In the genomic region with DNA sequence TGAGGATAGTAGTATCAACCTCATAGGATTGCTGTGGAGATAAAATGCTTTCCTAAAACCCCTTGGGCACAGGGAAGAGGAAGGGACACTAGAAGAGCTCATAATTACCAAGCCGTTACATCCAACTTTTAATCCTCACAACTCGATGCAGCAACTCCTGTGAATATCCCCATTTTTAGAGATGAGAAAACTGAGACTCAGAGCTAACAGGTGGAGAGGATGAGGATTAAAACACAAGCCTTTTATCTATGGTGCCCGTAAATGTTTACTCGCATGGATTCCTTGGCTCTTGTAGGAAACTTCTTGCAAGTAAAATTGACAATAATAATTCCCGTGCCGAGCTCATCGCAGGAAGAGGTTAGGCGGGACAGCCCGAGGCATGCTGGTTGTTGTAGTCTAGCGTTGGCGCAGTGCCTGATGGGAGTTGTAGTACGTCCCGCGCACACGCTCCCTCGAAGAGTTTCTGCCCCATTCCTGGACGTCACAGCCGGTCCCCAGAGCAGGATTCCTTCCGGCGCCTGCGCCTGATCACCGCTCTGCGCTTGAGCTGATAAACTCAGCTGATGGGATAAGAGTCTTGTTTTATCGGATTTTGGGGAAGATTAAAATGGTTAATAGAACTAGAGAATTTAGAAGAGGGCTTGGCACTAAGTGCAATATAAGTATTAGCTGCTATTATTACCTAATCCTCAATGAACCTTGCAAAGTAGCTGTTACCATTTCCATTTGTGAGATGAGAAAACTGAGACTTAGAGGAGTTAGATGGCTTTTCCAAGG, we compare ENCODE assay signal across 8 cellular contexts. TPM values are rescaled to one million over a fixed set of nuclear protein-coding genes. Genes with fewer than 3 reads are reported as not detected.
A peak's percentile ranks its signal among the peaks of the same experiment; 100 is the strongest.
DNase-seq lines count a peak whose midpoint lies in the region; ATAC-seq, FAIRE-seq and TF ChIP-seq lines count a peak whose summit lies in the region.

No MANE protein-coding gene starts in this region.

- FAIRE-seq in GM12892 (lab: Jason Lieb, UNC): peak; percentile 91

- peak in 1 of 4 donors; percentile 68 for TF ChIP-seq EP300 in upper lobe of left lung (IDR thresholded peaks at IDR 0.05)

- 0% methylated on average over 23 to 24 of the region's 24 CpGs for WGBS in adrenal gland, 4 donors
- 0% methylated on average over 24 of the region's 24 CpGs for WGBS in heart right ventricle, 2 donors
- 0% methylated on average over 23 to 24 of the region's 24 CpGs for WGBS in upper lobe of left lung, 2 donors

- peak; percentile 67; the same call in 1 of the 2 replicates for TF ChIP-seq POLR2A in GM12892 (IDR thresholded peaks at IDR 0.05; ENCODE audit: low read depth, low read length)
- peak in 1 of 2 donors; percentile 70 for TF ChIP-seq POLR2A in adrenal gland (IDR thresholded peaks at IDR 0.05)
- TF ChIP-seq POLR2A in upper lobe of left lung (IDR thresholded peaks at IDR 0.05): peak in 1 of 4 donors; percentile 50

- H3K27me3 ChIP-seq in adrenal gland: no peaks in the 10 kb centered on the region
- H3K27me3 ChIP-seq in heart right ventricle: no peaks in the 10 kb centered on the region
- H3K27me3 ChIP-seq in upper lobe of left lung: no peaks in the 10 kb centered on the region

- H3K9me3 ChIP-seq in adrenal gland (replicated peaks in 1 of 3) (no peaks in the 10 kb centered on the region), heart right ventricle (no peaks in the 10 kb centered on the region), upper lobe of left lung (no peaks in the 10 kb centered on the region)

- ATAC-seq in HG02840 (IDR thresholded peaks at IDR 0.05; ENCODE audit: low FRiP score, unreplicated experiment) (peak; percentile 69), heart right ventricle (peak; percentile 84 to 95 (median 90)), upper lobe of left lung (ENCODE audit: low FRiP score in 2 of 2) (peak; percentile 95)

- no peak for TF ChIP-seq CTCF in adrenal gland (IDR thresholded peaks at IDR 0.05)
- no peak for TF ChIP-seq CTCF in heart right ventricle (IDR thresholded peaks at IDR 0.05)
- TF ChIP-seq CTCF in upper lobe of left lung (IDR thresholded peaks at IDR 0.05): peak in 1 of 6 experiments; percentile 11

- DNase-seq in GM12892 (ENCODE audit: insufficient read length) (peak; percentile 71), NCI-H1436 (lab: John Stamatoyannopoulos, UW) (peak; percentile 92), SW480 (ENCODE audit: low spot score) (peak; percentile 98), adrenal gland (peak; percentile 96 to 100 (median 99)), heart right ventricle (peak; percentile 95 to 98), posterior cingulate gyrus (peak; percentile 95 to 100 (median 98)), upper lobe of left lung (peak; percentile 87 to 99)

- H3K27ac ChIP-seq in adrenal gland: peak overlapping the region in 4 of 5 donors; percentile 41 to 86 (median 72)
- peak overlapping the region in 9 of 10 donors; percentile 59 to 86 (median 72) for H3K27ac ChIP-seq in heart right ventricle
- H3K27ac ChIP-seq in upper lobe of left lung: peak overlapping the region; percentile 45 to 82 (median 62)

- H3K36me3 ChIP-seq in adrenal gland (replicated peaks in 1 of 2): no peaks in the 10 kb centered on the region
- no peaks in the 10 kb centered on the region for H3K36me3 ChIP-seq in heart right ventricle
- H3K36me3 ChIP-seq in upper lobe of left lung: peaks cover 0 to 2% (median 0%) of the 10 kb centered on the region in 4 donors

- H3K4me3 ChIP-seq in adrenal gland (peak overlapping the region in 3 of 4 donors; percentile 3 to 59 (median 35)), heart right ventricle (peak overlapping the region in 9 of 10 donors; percentile 37 to 63 (median 57)), upper lobe of left lung (peak overlapping the region in 3 of 4 donors; percentile 40 to 60 (median 47))

- intact Hi-C loops in adrenal gland (cut with DNase I) (no loop called here), heart right ventricle (cut with DNase I) (loop anchor here in 1 of 10 donors (10.0 kb wide), 1 partner anchor 349 kb away; no protein-coding TSS in a partner anchor), posterior cingulate gyrus (cut with DNase I) (loop anchor here (5.0 kb wide), 1 partner anchor 37 kb away; the partner anchor contains the start of gene PEDS1)

- H3K4me1 ChIP-seq in adrenal gland (replicated peaks in 1 of 2) (peaks cover 35 to 39% of the 10 kb centered on the region in 2 donors), heart right ventricle (peaks cover 18 to 48% (median 38%) of the 10 kb centered on the region in 9 donors), upper lobe of left lung (peaks cover 28 to 51% (median 38%) of the 10 kb centered on the region in 4 donors)

RNA-seq across cellular contexts. Expression of gene UBE2V1, which starts 2.8 kb away (rescaled TPM):
- 120 TPM for polyA plus RNA-seq in GM12892 (2012; ENCODE audit: missing spikeins)
- total RNA-seq in adrenal gland (100 to 1,000 TPM in 2 of 8 donors, 10 to 100 TPM in 6; 57.4 to 123 (median 79.4) TPM), heart right ventricle (100 to 1,000 TPM in 2 of 10 donors, 10 to 100 TPM in 8; 72.6 to 113 (median 90.2) TPM), upper lobe of left lung (100 to 1,000 TPM in 1 of 6 donors, 10 to 100 TPM in 5; 50.3 to 116 (median 69.9) TPM)
- polyA plus RNA-seq in adrenal gland (100 to 1,000 TPM in 1 of 3 donors, 10 to 100 TPM in 2; 78.7 to 242 (median 80.0) TPM), heart right ventricle (10 to 100 TPM; 61.9 to 80.0 TPM)

RNA-seq across cellular contexts. Expression of gene PEDS1, which starts 37.7 kb away (rescaled TPM):
- polyA plus RNA-seq in GM12892 (2012; ENCODE audit: missing spikeins): 10.3 TPM
- total RNA-seq in adrenal gland (10 to 100 TPM; 18.7 to 39.1 (median 28.5) TPM), heart right ventricle (10 to 100 TPM; 12.2 to 36.2 (median 19.4) TPM), upper lobe of left lung (10 to 100 TPM; 30.4 to 59.3 (median 34.2) TPM)
- polyA plus RNA-seq in adrenal gland (10 to 100 TPM; 29.4 to 32.6 (median 30.2) TPM), heart right ventricle (10 to 100 TPM; 31.1 to 40.2 TPM)

Comparison
In these comparisons a context has a peak if more than half of its experiments do, and no peak if none do; other contexts are left out.
1. Peak in every context shown above with its lines: DNase-seq, ATAC-seq, H3K4me3 ChIP-seq and H3K27ac ChIP-seq.